Comparison of ENCODE assay signal across 25 cellular contexts in the genomic region with DNA sequence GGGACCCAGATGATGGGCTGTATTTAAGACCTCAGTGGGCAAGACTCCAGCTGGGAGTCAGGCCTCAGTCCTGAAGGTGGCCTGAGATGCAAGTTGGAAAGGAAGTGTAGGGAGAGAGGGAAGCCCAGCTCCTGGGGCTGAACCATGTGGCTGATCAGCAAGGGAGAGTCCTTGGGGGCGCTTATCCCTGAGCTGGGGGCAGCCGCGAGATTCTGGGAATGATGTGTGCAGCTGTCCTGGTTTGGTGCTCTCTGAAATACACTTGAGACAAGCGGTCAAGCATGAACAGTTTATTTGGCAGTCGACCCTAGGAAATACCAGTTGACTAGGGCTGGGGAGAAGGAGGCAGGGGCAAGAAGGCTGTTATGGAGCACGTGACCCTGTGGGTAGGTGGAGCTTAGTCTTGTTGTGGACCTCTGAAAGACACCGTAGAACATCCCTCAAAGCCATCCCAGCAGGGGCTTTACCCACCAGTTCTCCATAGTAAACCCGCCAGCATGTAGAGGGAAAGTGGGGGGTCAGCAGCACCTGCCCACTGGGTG. TPM values are rescaled to one million over a fixed set of nuclear protein-coding genes. Genes with fewer than 3 reads are reported as not detected.
"Had no signal": no experiment of that assay in that cellular context is flagged by ENCODE, and none has a peak within 500 bp of the region (broad histone marks: within the 10 kb centered on the region; RNA-seq: fewer than 3 reads in every experiment).

No MANE protein-coding gene starts in this region.

- H3K36me3 Mint-ChIP-seq: activated naive CD8-positive, alpha-beta T cell; brain had no signal

- H3K4me3 Mint-ChIP-seq: activated CD4-positive, alpha-beta memory T cell treated with anti-CD3 and anti-CD28 coated beads, Interleukin-2, amount 10 ng/mL, durations not matched to agents 7 days and 5 days; activated naive CD8-positive, alpha-beta T cell; activated T-cell treated with anti-CD3 and anti-CD28 coated beads, Interleukin-2, amount 50 U/mL, for 4 hours; brain had no signal

- H3K4me3 ChIP-seq: Peyer's patch, SJCRH30 had no signal

- H3K9me3 ChIP-seq: SJCRH30, SK-N-SH had no signal

- H3K36me3 ChIP-seq: Peyer's patch, SJCRH30 had no signal

- H3K9ac ChIP-seq: SK-N-SH had no signal

- H3K27ac Mint-ChIP-seq: activated CD4-positive, alpha-beta memory T cell treated with anti-CD3 and anti-CD28 coated beads, Interleukin-2, amount 10 ng/mL, durations not matched to agents 7 days and 5 days; activated naive CD8-positive, alpha-beta T cell had no signal

- H3K27me3 ChIP-seq: Peyer's patch, SJCRH30 had no signal

- H3K9me3 Mint-ChIP-seq: activated CD4-positive, alpha-beta memory T cell treated with anti-CD3 and anti-CD28 coated beads, Interleukin-2, amount 10 ng/mL, durations not matched to agents 7 days and 5 days; activated T-cell treated with anti-CD3 and anti-CD28 coated beads, Interleukin-2, amount 50 U/mL, for 4 hours had no signal

- H3K4me1 ChIP-seq: Peyer's patch, SJCRH30 had no signal

- DNase-seq: activated CD4-positive, alpha-beta memory T cell treated with anti-CD3 and anti-CD28 coated beads, Interleukin-2, amount 10 ng/mL, durations not matched to agents 7 days and 5 days; activated CD4-positive, alpha-beta T cell treated with anti-CD3 and anti-CD28 coated beads, Interleukin-2, amount 50 U/mL, for 1 hour; activated CD4-positive, CD25-positive, alpha-beta regulatory T cell; activated effector memory CD4-positive, alpha-beta T cell treated with anti-CD3 and anti-CD28 coated beads, Interleukin-2, amount 50 U/mL, for 16 hours; activated naive CD4-positive, alpha-beta T cell treated with Interleukin-2 at 50 U/mL for 16 hours; activated T-cell treated with anti-CD3 and anti-CD28 coated beads, Interleukin-2, amount 50 U/mL, for 4 hours; amygdala; Kasumi-1; KBM-7; NCI-H1048; NCI-H146; NCI-H187 treated with DMSO at 0.1 percent for 48 hours; NCI-H2081 treated with DMSO at 0.1 percent for 48 hours; NCI-H446; NCI-H524; Peyer's patch; Right ventricle myocardium superior; SJCRH30; SK-N-SH; T-helper 1 cell had no signal

- H3K4me1 Mint-ChIP-seq: activated CD4-positive, alpha-beta memory T cell treated with anti-CD3 and anti-CD28 coated beads, Interleukin-2, amount 10 ng/mL, durations not matched to agents 7 days and 5 days; brain had no signal

- ATAC-seq: activated T-cell treated with anti-CD3 and anti-CD28 coated beads, Interleukin-2, amount 50 U/mL, for 4 hours had no signal

- H3K27ac ChIP-seq: Peyer's patch, RWPE1, SJCRH30, VCaP had no signal

RNA-seq across cellular contexts. Expression of gene SLC6A11, which starts 41.8 kb away (rescaled TPM):
- total RNA-seq: activated CD4-positive, alpha-beta memory T cell treated with anti-CD3 and anti-CD28 coated beads, Interleukin-2, amount 10 ng/mL, durations not matched to agents 7 days and 5 days; activated T-cell treated with anti-CD3 and anti-CD28 coated beads, Interleukin-2, amount 50 U/mL, for 4 hours; Peyer's patch; Right ventricle myocardium superior; SJCRH30; T-helper 2 cell treated with Interferon-gamma antibody and Interleukin-4, amounts not matched to agents 100 ng/mL and 5 ng/mL, for 36 hours had no signal
